In genomic region chr4:120672558-120673147, GRCh38 we compare ENCODE assay signal across 2 cellular contexts.
TF ChIP-seq lines count a peak whose summit lies in the region.

No MANE protein-coding gene starts in this region.

TF ChIP-seq in H1, 55 proteins besides CTCF, POLR2A, EP300 and RAD21:
- TF ChIP-seq BRCA1 (IDR thresholded peaks at IDR 0.05; ENCODE audit: low read depth, low read length) = no peak
- no peak for TF ChIP-seq RFX5 (IDR thresholded peaks at IDR 0.05; ENCODE audit: borderline replicate concordance, low read depth, low read length)
- TF ChIP-seq EGR1 (IDR thresholded peaks at IDR 0.05; ENCODE audit: borderline replicate concordance, low read depth, low read length) = no peak
TF ChIP-seq in H1: peak in this region for 0.

TF ChIP-seq in GM12891, 5 proteins besides CTCF, POLR2A, EP300 and RAD21:
- TF ChIP-seq TAF1 (IDR thresholded peaks at IDR 0.05; ENCODE audit: low read depth, low read length) (no peak), PAX5 (IDR thresholded peaks at IDR 0.05; ENCODE audit: insufficient read depth, low read length, severe bottlenecking) (no peak), POLR2AphosphoS5 (IDR thresholded peaks at IDR 0.05; ENCODE audit: low read depth, low read length) (no peak), POU2F2 (IDR thresholded peaks at IDR 0.05; ENCODE audit: low read depth, low read length) (no peak), SPI1 (IDR thresholded peaks at IDR 0.05; ENCODE audit: low read depth, low read length) (no peak)
